In genomic region chr3:117303446-117303845, GRCh38 we compare ENCODE assay signal across 26 cellular contexts.
DNase-seq lines count a peak whose midpoint lies in the region; ATAC-seq, FAIRE-seq and TF ChIP-seq lines count a peak whose summit lies in the region.
"Had no signal": no experiment of that assay in that cellular context is flagged by ENCODE, and none has a peak within 500 bp of the region (broad histone marks: within the 10 kb centered on the region; RNA-seq: fewer than 3 reads in every experiment).

No MANE protein-coding gene starts in this region.

- WGBS in lower leg skin, 2 donors, result 59 to 63% methylated on average over 1 of the region's 1 CpG

- peaks cover 6% of the 10 kb centered on the region for H3K4me1 Mint-ChIP-seq in astrocyte (ENCODE audit: low read depth, unreplicated experiment)

- peaks cover 3% of the 10 kb centered on the region for H3K27me3 Mint-ChIP-seq in astrocyte (ENCODE audit: low read depth, unreplicated experiment)
- H3K27me3 Mint-ChIP-seq: CD4-positive, alpha-beta T cell had no signal

- no peak for FAIRE-seq in astrocyte (lab: Jason Lieb, UNC)
- FAIRE-seq: G401.6 had no signal

- intact Hi-C loops in left colon (cut with DNase I, micrococcal nuclease), result no loop called here
- intact Hi-C loops in lower leg skin (cut with DNase I; ENCODE audit: low total_unique reads), result no loop called here
- intact Hi-C loops in PC-9 (cut with micrococcal nuclease; ENCODE audit: unreplicated experiment), result no loop called here

- TF ChIP-seq CTCF in astrocyte (IDR thresholded peaks at IDR 0.05; ENCODE audit: insufficient read depth, low read depth, low read length) (no peak), lower leg skin (IDR thresholded peaks at IDR 0.05) (no peak), PC-9 (conservative IDR thresholded peaks at IDR 0.05) (no peak)

- CTCF ChIA-PET in PC-9 (lab: Charles Lee), result no interaction called here

- H2AFZ ChIP-seq in astrocyte (ENCODE audit: low read depth, low read length) (no peak overlapping the region), PC-9 (no peak overlapping the region), Karpas-422 (ENCODE audit: low read length) (no peak overlapping the region)

- H3K27ac ChIP-seq in astrocyte (ENCODE audit: low read depth, low read length), result no peak overlapping the region
- H3K27ac ChIP-seq in PC-9, result no peak overlapping the region
- no peak overlapping the region for H3K27ac ChIP-seq in Karpas-422 (ENCODE audit: low read length)
- H3K27ac ChIP-seq: 22Rv1; BLaER1 treated with 17β-estradiol and CSF1 and Interleukin-3, amounts not matched to agents 10 nM and 100 nM; SJSA1 had no signal

- H3K4me3 Mint-ChIP-seq in astrocyte (ENCODE audit: unreplicated experiment), result no peak overlapping the region
- H3K4me3 Mint-ChIP-seq: CD4-positive, alpha-beta T cell had no signal

- H3K36me3 ChIP-seq in astrocyte (ENCODE audit: insufficient read depth, low read length) (no peaks in the 10 kb centered on the region), PC-9 (ENCODE audit: low read depth) (no peaks in the 10 kb centered on the region), Karpas-422 (ENCODE audit: insufficient read depth, low read length) (no peaks in the 10 kb centered on the region)
- H3K36me3 ChIP-seq: BLaER1 treated with 17β-estradiol and CSF1 and Interleukin-3, amounts not matched to agents 10 nM and 100 nM; SJSA1 had no signal

- H3K9ac ChIP-seq in astrocyte (ENCODE audit: low read length) (no peak overlapping the region), Karpas-422 (ENCODE audit: low read length) (no peak overlapping the region)
- H3K9ac ChIP-seq: BLaER1 treated with 17β-estradiol and CSF1 and Interleukin-3, amounts not matched to agents 10 nM and 100 nM had no signal

- H3F3A ChIP-seq in PC-9 (ENCODE audit: insufficient read depth, low read depth), result no peaks in the 10 kb centered on the region

- no TSS peak for BruUV-seq in PC-9 (replicated peaks; lab: Mats Ljungman, UMichigan)

- H3K4me1 ChIP-seq in astrocyte (ENCODE audit: insufficient read depth, low read length), result no peaks in the 10 kb centered on the region
- no peaks in the 10 kb centered on the region for H3K4me1 ChIP-seq in PC-9 (replicated peaks; ENCODE audit: insufficient read depth)
- H3K4me1 ChIP-seq in Karpas-422 (ENCODE audit: low read length), result no peaks in the 10 kb centered on the region
- H3K4me1 ChIP-seq: SJSA1 had no signal

- H3K9me3 ChIP-seq in astrocyte (ENCODE audit: insufficient read depth, low read depth, low read length) (no peaks in the 10 kb centered on the region), PC-9 (ENCODE audit: insufficient read depth, low read depth) (no peaks in the 10 kb centered on the region), Karpas-422 (ENCODE audit: low read length) (no peaks in the 10 kb centered on the region)
- H3K9me3 ChIP-seq: SJSA1 had no signal

- H4K20me1 ChIP-seq in astrocyte (ENCODE audit: insufficient read depth, low read length), result no peaks in the 10 kb centered on the region
- no peaks in the 10 kb centered on the region for H4K20me1 ChIP-seq in PC-9 (ENCODE audit: insufficient read depth)
- H4K20me1 ChIP-seq in Karpas-422 (ENCODE audit: insufficient read depth, low read depth, low read length), result no peaks in the 10 kb centered on the region
- H4K20me1 ChIP-seq: BLaER1 treated with 17β-estradiol and CSF1 and Interleukin-3, amounts not matched to agents 10 nM and 100 nM had no signal

- no peaks in the 10 kb centered on the region for H3K36me3 Mint-ChIP-seq in astrocyte (ENCODE audit: low read depth, unreplicated experiment)

- no peaks in the 10 kb centered on the region for H3K79me2 ChIP-seq in astrocyte (ENCODE audit: insufficient read depth, low read length)
- no peaks in the 10 kb centered on the region for H3K79me2 ChIP-seq in PC-9 (ENCODE audit: low read depth)
- no peaks in the 10 kb centered on the region for H3K79me2 ChIP-seq in Karpas-422 (ENCODE audit: low read length)

- H3K27ac Mint-ChIP-seq in astrocyte (ENCODE audit: unreplicated experiment), result no peak overlapping the region
- H3K27ac Mint-ChIP-seq: CD4-positive, alpha-beta T cell had no signal

- H3K9me2 ChIP-seq in PC-9 (ENCODE audit: insufficient read depth) (no peaks in the 10 kb centered on the region), Karpas-422 (replicated peaks; ENCODE audit: insufficient read depth, low read length) (no peaks in the 10 kb centered on the region)

- H3K27me3 ChIP-seq in astrocyte (ENCODE audit: insufficient read depth, low read length) (no peaks in the 10 kb centered on the region), PC-9 (ENCODE audit: insufficient read depth, low read depth) (no peaks in the 10 kb centered on the region), Karpas-422 (ENCODE audit: low read length) (no peaks in the 10 kb centered on the region)
- H3K27me3 ChIP-seq: BLaER1 treated with 17β-estradiol and CSF1 and Interleukin-3, amounts not matched to agents 10 nM and 100 nM; SJSA1 had no signal

- H3K4me3 ChIP-seq in astrocyte (ENCODE audit: insufficient read depth, low read depth, low read length), result no peak overlapping the region
- H3K4me3 ChIP-seq in lower leg skin (ENCODE audit: low read depth, poor library complexity, severe bottlenecking), result no peak overlapping the region
- H3K4me3 ChIP-seq in PC-9, result no peak overlapping the region
- no peak overlapping the region for H3K4me3 ChIP-seq in Karpas-422 (ENCODE audit: low read length)
- H3K4me3 ChIP-seq: BLaER1 treated with 17β-estradiol and CSF1 and Interleukin-3, amounts not matched to agents 10 nM and 100 nM; SJSA1 had no signal

- no peak for TF ChIP-seq POLR2A in lower leg skin (IDR thresholded peaks at IDR 0.05)

- no peaks in the 10 kb centered on the region for H3K9me3 Mint-ChIP-seq in astrocyte (ENCODE audit: unreplicated experiment)

- ATAC-seq in left colon, result peak; percentile 50
- no peak for ATAC-seq in HG03571 (IDR thresholded peaks at IDR 0.05; ENCODE audit: unreplicated experiment)
- ATAC-seq: PC-3 had no signal

- POLR2A ChIA-PET in PC-9 (lab: Charles Lee; ENCODE audit: unreplicated experiment), result no interaction called here

- H3K4me2 ChIP-seq in astrocyte (ENCODE audit: low read length) (no peak overlapping the region), PC-9 (no peak overlapping the region), Karpas-422 (ENCODE audit: low read depth, low read length, poor library complexity, severe bottlenecking) (no peak overlapping the region)

- DNase-seq in NCI-H2029 treated with DMSO at 0.1 percent for 48 hours (lab: John Stamatoyannopoulos, UW) (peak; percentile 1), NCI-H2029 (lab: John Stamatoyannopoulos, UW) (no peak), astrocyte (ENCODE audit: low read depth) (peak; percentile 6), left colon (no peak), lower leg skin (ENCODE audit: low spot score in 2 of 2) (no peak), PC-9 (no peak), Karpas-422 (no peak)
- DNase-seq: CD4-positive, alpha-beta T cell; COR-L47; H7; NCI-H1092; NCI-H1436; NCI-H187; NCI-H2107; NCI-H446 treated with DMSO at 0.1 percent for 48 hours; NCI-H526; NCI-H82; NK-92 treated with Interleukin-12 subunit alpha and Interleukin-12 subunit beta, amount 100 ng/mL, for 24 hours; PC-3; Right ventricle myocardium superior; RPMI8226 had no signal

Comparison
In these comparisons a context has a peak if more than half of its experiments do, and no peak if none do; other contexts are left out.
1. DNase-seq: peak in NCI-H2029 treated with DMSO at 0.1 percent for 48 hours (single experiment) and astrocyte (single experiment); none in NCI-H2029 (single experiment), left colon (0 of 2), lower leg skin (0 of 2), PC-9 (0 of 2) and Karpas-422 (single experiment).